Comparison of ENCODE assay signal across 8 cellular contexts in genomic region chr17:77235370-77236080, GRCh38.
DNase-seq lines count a peak whose midpoint lies in the region; ATAC-seq, FAIRE-seq and TF ChIP-seq lines count a peak whose summit lies in the region.

No MANE protein-coding gene starts in this region.

- H3K79me2 ChIP-seq in parathyroid adenoma, result no peaks in the 10 kb centered on the region

- ATAC-seq in T-helper 17 cell (no peak), GM18907 (IDR thresholded peaks at IDR 0.05; ENCODE audit: unreplicated experiment) (no peak), HG02623 (IDR thresholded peaks at IDR 0.05; ENCODE audit: unreplicated experiment) (no peak)

- no peaks in the 10 kb centered on the region for H3K4me1 ChIP-seq in parathyroid adenoma

- TF ChIP-seq POLR2A in GM12891 (IDR thresholded peaks at IDR 0.05; ENCODE audit: low read depth, low read length), result no peak

- H3K9me3 ChIP-seq in T-helper 17 cell (ENCODE audit: control insufficient read depth, low read length, poor library complexity, severe bottlenecking) (no peaks in the 10 kb centered on the region), parathyroid adenoma (ENCODE audit: control insufficient read depth, low read length) (no peaks in the 10 kb centered on the region)

- H3K36me3 ChIP-seq in parathyroid adenoma (ENCODE audit: control insufficient read depth, insufficient read depth, low read length), result no peaks in the 10 kb centered on the region

- H3K36me3 Mint-ChIP-seq in T-helper 17 cell (ENCODE audit: low read depth), result no peaks in the 10 kb centered on the region

- no peak for TF ChIP-seq CTCF in parathyroid adenoma (IDR thresholded peaks at IDR 0.05)

- peak overlapping the region; percentile 90 for H3K4me2 ChIP-seq in parathyroid adenoma (ENCODE audit: low read length)

- DNase-seq in GM12891 (ENCODE audit: insufficient read length, low spot score), result no peak
- no peak for DNase-seq in T-helper 17 cell
- DNase-seq in fibroblast of gingiva (ENCODE audit: low read depth), result peak; percentile 84
- no peak for DNase-seq in HuH-7 (ENCODE audit: low spot score)
- no peak for DNase-seq in DMS53 treated with DMSO at 0.1 percent for 48 hours (lab: John Stamatoyannopoulos, UW; ENCODE audit: unreplicated experiment)

- no peak overlapping the region for H3K9ac ChIP-seq in parathyroid adenoma

- peaks cover 3% of the 10 kb centered on the region for H3K4me1 Mint-ChIP-seq in T-helper 17 cell

- H2AFZ ChIP-seq in parathyroid adenoma, result peak overlapping the region; percentile 70

- peak overlapping the region; percentile 83 for H3K4me3 Mint-ChIP-seq in T-helper 17 cell

- H3K27ac Mint-ChIP-seq in T-helper 17 cell, result peak overlapping the region; percentile 63

- peak overlapping the region; percentile 52 for H3K4me3 ChIP-seq in parathyroid adenoma (ENCODE audit: low read depth, low read length)

- H3K27ac ChIP-seq in parathyroid adenoma, result peak overlapping the region; percentile 17

- H3K27me3 Mint-ChIP-seq in T-helper 17 cell, result no peaks in the 10 kb centered on the region

- H3K27me3 ChIP-seq in parathyroid adenoma (ENCODE audit: control insufficient read depth, insufficient read depth, low read length), result no peaks in the 10 kb centered on the region

- FAIRE-seq in GM12891 (lab: Jason Lieb, UNC), result peak; percentile 78

TF ChIP-seq in GM12891, 5 proteins besides CTCF, POLR2A, EP300 and RAD21:
- TF ChIP-seq TAF1 (IDR thresholded peaks at IDR 0.05; ENCODE audit: low read depth, low read length), result no peak
- TF ChIP-seq SPI1 (IDR thresholded peaks at IDR 0.05; ENCODE audit: low read depth, low read length), result no peak
- TF ChIP-seq PAX5 (IDR thresholded peaks at IDR 0.05; ENCODE audit: insufficient read depth, low read length, severe bottlenecking), result no peak
- TF ChIP-seq POLR2AphosphoS5 (IDR thresholded peaks at IDR 0.05; ENCODE audit: low read depth, low read length), result no peak
